Comparison of ENCODE assay signal across 8 cellular contexts in the genomic region with DNA sequence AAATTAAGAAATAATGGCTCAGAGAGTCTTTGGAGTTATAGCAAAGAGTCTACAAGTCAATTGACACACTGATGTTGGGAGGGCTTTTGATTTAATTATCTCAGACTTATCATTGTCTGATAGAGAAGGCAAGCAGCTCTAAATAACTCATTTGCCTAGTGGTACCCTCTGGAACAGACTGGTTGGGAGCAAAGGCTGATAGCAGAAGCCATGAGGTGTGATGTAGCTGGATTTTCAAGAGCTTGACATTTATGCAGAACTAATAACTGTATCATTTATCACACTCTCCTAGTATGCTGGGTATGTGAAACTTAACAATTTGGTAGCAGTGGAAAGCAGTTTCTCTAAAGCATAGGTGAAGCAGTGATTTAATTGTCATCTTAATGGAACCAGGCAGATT.
"Had no signal": no experiment of that assay in that cellular context is flagged by ENCODE, and none has a peak within 500 bp of the region (broad histone marks: within the 10 kb centered on the region; RNA-seq: fewer than 3 reads in every experiment).

No MANE protein-coding gene starts in this region.

- DNase-seq: GDM1, GF-D8 had no signal

- H3K4me3 ChIP-seq: GM12878 had no signal

- ATAC-seq: GM12878 had no signal

- FAIRE-seq: G401.6, GM12878, GM12891, GM12892, GM18507, GM19239 had no signal
